In the genomic region with DNA sequence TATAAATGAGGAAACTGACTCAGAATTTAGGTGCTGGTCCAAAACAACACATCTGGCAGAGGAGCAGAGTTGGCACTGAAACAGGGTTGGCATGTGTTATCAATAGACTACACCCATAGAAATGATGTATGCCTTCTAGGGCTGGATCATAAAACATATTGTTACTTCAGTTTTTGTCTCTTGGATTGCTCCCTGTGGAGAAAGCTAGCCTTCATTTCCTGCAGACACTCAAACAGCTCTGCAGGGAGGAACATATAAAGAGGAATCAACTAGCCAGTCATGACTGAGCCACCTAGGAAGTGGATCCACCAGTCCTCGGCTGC, we compare ENCODE assay signal across 8 cellular contexts. TPM values are rescaled to one million over a fixed set of nuclear protein-coding genes. Genes with fewer than 3 reads are reported as not detected.
A peak's percentile ranks its signal among the peaks of the same experiment; 100 is the strongest.
DNase-seq lines count a peak whose midpoint lies in the region; ATAC-seq and TF ChIP-seq lines count a peak whose summit lies in the region.

No MANE protein-coding gene starts in this region.

- peak overlapping the region; percentile 35; the same call in 1 of the 2 replicates for H3K27ac ChIP-seq in ACC112 (ENCODE audit: low read depth, low read length)
- peak overlapping the region; percentile 20 to 72; a peak in 3 of 4 replicates for H3K27ac ChIP-seq in SK-N-SH (ENCODE audit: low read depth in 2 of 2, low read length in 1 of 2)
- peak overlapping the region; percentile 70 to 86 (median 74) for H3K27ac ChIP-seq in sigmoid colon

- H3K9me2 ChIP-seq in SK-N-SH: no peaks in the 10 kb centered on the region

- intact Hi-C loops in sigmoid colon (cut with DNase I): no loop called here

- H3K4me2 ChIP-seq in SK-N-SH: peak overlapping the region; percentile 94

- H3K9me3 ChIP-seq in SK-N-SH: no peaks in the 10 kb centered on the region
- H3K9me3 ChIP-seq in sigmoid colon: no peaks in the 10 kb centered on the region

- H3K4me1 ChIP-seq in ACC112 (ENCODE audit: control insufficient read depth, insufficient read depth, low read length, unreplicated experiment) (peaks cover 21% of the 10 kb centered on the region), SK-N-SH (ENCODE audit: control insufficient read depth in 1 of 2, insufficient read depth in 2 of 2, low read depth in 1 of 2, low read length in 1 of 2) (peaks cover 0 to 12% of the 10 kb centered on the region in 2 experiments; a peak in 2 of 4 replicates), sigmoid colon (peaks cover 0 to 27% (median 21%) of the 10 kb centered on the region in 4 donors)

- WGBS in SK-N-SH (ENCODE audit: low lambda C conversion rate): 60% methylated on average over 1 of the region's 1 CpG
- WGBS in sigmoid colon, 2 donors: 62 to 63% methylated on average over 1 of the region's 1 CpG

- ATAC-seq in GM19035 (IDR thresholded peaks at IDR 0.05; ENCODE audit: unreplicated experiment) (peak; percentile 4), HG03039 (IDR thresholded peaks at IDR 0.05; ENCODE audit: unreplicated experiment) (no peak), HG03354 (IDR thresholded peaks at IDR 0.05; ENCODE audit: poor library complexity, severe bottlenecking, unreplicated experiment) (no peak), GM21825 (IDR thresholded peaks at IDR 0.05; ENCODE audit: unreplicated experiment) (no peak)

- no peaks in the 10 kb centered on the region for H3F3A ChIP-seq in SK-N-SH (replicated peaks; ENCODE audit: insufficient read depth)

- POLR2A ChIA-PET in SK-N-SH (lab: Yijun Ruan, JAX): no interaction called here

- peaks cover 25% of the 10 kb centered on the region for H3K36me3 ChIP-seq in ACC112 (ENCODE audit: insufficient read depth, low read length)
- peaks cover 26 to 29% of the 10 kb centered on the region in 2 experiments for H3K36me3 ChIP-seq in SK-N-SH (replicated peaks in 1 of 2; ENCODE audit: control insufficient read depth in 1 of 2, insufficient read depth in 2 of 2, low read length in 1 of 2)
- peaks cover 0 to 22% (median 0%) of the 10 kb centered on the region in 4 donors for H3K36me3 ChIP-seq in sigmoid colon

- peaks cover 40% of the 10 kb centered on the region for H3K79me2 ChIP-seq in ACC112 (ENCODE audit: control insufficient read depth, insufficient read depth, low read length, unreplicated experiment)
- H3K79me2 ChIP-seq in SK-N-SH (ENCODE audit: insufficient read depth): peaks cover 45% of the 10 kb centered on the region

- peak; percentile 20 for DNase-seq in SK-N-SH
- DNase-seq in fibroblast of peridontal ligament (ENCODE audit: extremely low read depth): peak; percentile 54
- no peak for DNase-seq in sigmoid colon

- TF ChIP-seq EP300 in SK-N-SH (IDR thresholded peaks at IDR 0.05; ENCODE audit: borderline replicate concordance in 1 of 2, low read depth in 1 of 2, low read length in 1 of 2) (no peak), sigmoid colon (IDR thresholded peaks at IDR 0.05) (no peak)

- H4K20me1 ChIP-seq in SK-N-SH (ENCODE audit: insufficient read depth): no peaks in the 10 kb centered on the region

- peak overlapping the region; percentile 97 for H2AFZ ChIP-seq in ACC112 (ENCODE audit: low read length, unreplicated experiment)
- peak overlapping the region; percentile 100 for H2AFZ ChIP-seq in SK-N-SH (ENCODE audit: low read depth)

- peak overlapping the region; percentile 89; the same call in 1 of the 2 replicates for H3K9ac ChIP-seq in SK-N-SH

- peak overlapping the region; percentile 96 for H3K4me3 ChIP-seq in ACC112 (ENCODE audit: low read depth, low read length)
- H3K4me3 ChIP-seq in SK-N-SH (ENCODE audit: low read depth in 2 of 2, low read length in 1 of 2): peak overlapping the region; percentile 84 to 99
- H3K4me3 ChIP-seq in sigmoid colon: peak overlapping the region; percentile 58 to 97 (median 80)

- CTCF ChIA-PET in SK-N-SH (lab: Yijun Ruan, JAX): no interaction called here

- TF ChIP-seq CTCF in SK-N-SH (IDR thresholded peaks at IDR 0.05): no peak
- TF ChIP-seq CTCF in sigmoid colon (IDR thresholded peaks at IDR 0.05): no peak

- TF ChIP-seq POLR2A in sigmoid colon (IDR thresholded peaks at IDR 0.05): no peak

- TF ChIP-seq RAD21 in SK-N-SH (IDR thresholded peaks at IDR 0.05; ENCODE audit: low read length): no peak

- peaks cover 8% of the 10 kb centered on the region; the same call in 1 of the 2 replicates for H3K27me3 ChIP-seq in ACC112 (ENCODE audit: insufficient read depth, low read length)
- no peaks in the 10 kb centered on the region for H3K27me3 ChIP-seq in SK-N-SH (ENCODE audit: insufficient read depth)
- H3K27me3 ChIP-seq in sigmoid colon: no peaks in the 10 kb centered on the region

TF ChIP-seq in SK-N-SH, 30 proteins besides CTCF, POLR2A, EP300 and RAD21:
- TF ChIP-seq SIN3A (IDR thresholded peaks at IDR 0.05; ENCODE audit: borderline replicate concordance, low read depth, low read length) (no peak), POLR2AphosphoS5 (IDR thresholded peaks at IDR 0.05; ENCODE audit: low read depth, low read length) (no peak), GABPA (IDR thresholded peaks at IDR 0.05; ENCODE audit: low read depth) (no peak), SMC3 (IDR thresholded peaks at IDR 0.05; ENCODE audit: low read depth, low read length) (no peak)

RNA-seq across cellular contexts. Expression of a gene that starts 0.5 kb away (rescaled TPM):
- 73.7 and 93.0 TPM in 2 replicates for polyA plus RNA-seq in SK-N-SH (2012; rRNA removed)
- 107 and 140 TPM in 2 replicates for polyA plus RNA-seq in SK-N-SH (2012; cell fraction: cytosol; rRNA removed)
- polyA plus RNA-seq in SK-N-SH (2012; cell fraction: nucleus; rRNA removed): 36.8 and 56.3 TPM in 2 replicates
- 10 to 100 TPM; 61.8 to 86.9 (median 69.3) TPM for total RNA-seq in sigmoid colon
- 10 to 100 TPM; 72.7 to 85.3 (median 82.2) TPM for polyA plus RNA-seq in sigmoid colon
